In the genomic region with DNA sequence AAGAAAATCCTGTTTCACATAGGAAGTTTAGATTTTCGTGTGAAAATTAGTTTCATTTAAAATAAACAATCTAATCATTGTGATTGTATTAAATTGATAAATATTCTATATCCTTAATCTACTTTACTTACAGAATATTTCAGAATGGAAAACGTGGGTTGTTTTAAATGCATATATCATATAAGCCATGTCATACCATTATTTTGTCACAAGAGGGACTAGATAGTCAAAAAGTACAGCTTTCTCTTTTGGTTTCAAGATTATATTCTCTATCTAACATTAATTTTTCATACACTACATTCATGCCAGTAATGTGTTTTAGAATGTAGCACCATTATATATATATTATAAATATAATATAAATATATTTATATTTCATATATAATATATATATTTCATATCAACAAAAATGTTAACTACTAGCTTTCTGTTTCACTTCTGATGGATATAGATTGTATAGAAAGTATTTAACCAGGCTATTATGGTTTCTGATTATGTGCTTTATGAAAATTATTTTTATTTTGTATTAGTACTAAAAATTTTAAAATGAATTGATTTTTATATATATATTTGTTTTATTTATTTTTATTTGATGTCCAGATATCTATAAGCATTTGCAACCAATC, we compare ENCODE assay signal across 8 cellular contexts. TPM values are rescaled to one million over a fixed set of nuclear protein-coding genes. Genes with fewer than 3 reads are reported as not detected.
DNase-seq lines count a peak whose midpoint lies in the region; ATAC-seq and TF ChIP-seq lines count a peak whose summit lies in the region.

No MANE protein-coding gene starts in this region.

- H3K36me3 ChIP-seq in brain microvascular endothelial cell (replicated peaks), result no peaks in the 10 kb centered on the region
- no peaks in the 10 kb centered on the region for H3K36me3 ChIP-seq in spleen

- H3K4me3 ChIP-seq in brain microvascular endothelial cell (ENCODE audit: low read depth, low read length) (no peak overlapping the region), spleen (no peak overlapping the region)

- intact Hi-C loops in spleen (cut with DNase I; ENCODE audit: low total_unique reads), result loop anchor here (10.0 kb wide), 1 partner anchor 140 kb away; no protein-coding TSS in a partner anchor

- peaks cover 0 to 36% (median 13%) of the 10 kb centered on the region in 6 donors for H3K4me1 ChIP-seq in spleen

- TF ChIP-seq CTCF in brain microvascular endothelial cell (IDR thresholded peaks at IDR 0.05; ENCODE audit: low read depth, low read length, missing control alignments) (peak; percentile 25), spleen (IDR thresholded peaks at IDR 0.05 in 8 of 11, conservative IDR thresholded peaks at IDR 0.05 in 3 of 11) (peak in 10 of 11 experiments; percentile 20 to 77 (median 62))

- ATAC-seq in HG03520 (IDR thresholded peaks at IDR 0.05; ENCODE audit: unreplicated experiment) (peak; percentile 39), HG02763 (IDR thresholded peaks at IDR 0.05; ENCODE audit: unreplicated experiment) (no peak), GM19023 (IDR thresholded peaks at IDR 0.05; ENCODE audit: unreplicated experiment) (no peak)

- no peak for TF ChIP-seq POLR2A in spleen (IDR thresholded peaks at IDR 0.05)

- DNase-seq in SKM-1 treated with dmso at 0.1 percent for 144 hours (lab: John Stamatoyannopoulos, UW; ENCODE audit: unreplicated experiment) (peak; percentile 8), SKM-1 (lab: John Stamatoyannopoulos, UW; ENCODE audit: unreplicated experiment) (no peak), brain microvascular endothelial cell (no peak), spleen (no peak), NCI-H187 (lab: John Stamatoyannopoulos, UW) (no peak)

- H3K27me3 ChIP-seq in brain microvascular endothelial cell (replicated peaks), result no peaks in the 10 kb centered on the region
- no peaks in the 10 kb centered on the region for H3K27me3 ChIP-seq in spleen (replicated peaks in 1 of 7)

- H3K27ac ChIP-seq in brain microvascular endothelial cell (no peak overlapping the region), spleen (peak overlapping the region in 3 of 8 donors; percentile 28 to 77 (median 70))

- WGBS in spleen, 5 donors, result 6 to 27% (median 15%) methylated on average over 2 of the region's 2 CpGs

- H3K9me3 ChIP-seq in spleen, result no peaks in the 10 kb centered on the region

- in situ Hi-C loops in brain microvascular endothelial cell (cut with HindIII; ENCODE audit: low pct_ligation_motif_present, low sequenced_read_pairs), result no loop called here

RNA-seq across cellular contexts. Expression of a gene that starts 45.3 kb away (rescaled TPM):
- total RNA-seq in spleen, result not detected
- polyA plus RNA-seq in spleen, result under 1 TPM in 1 of 3 donors, not detected in 2; 0.03 TPM
